ENCODE assay signal across 12 cellular contexts in the genomic region with DNA sequence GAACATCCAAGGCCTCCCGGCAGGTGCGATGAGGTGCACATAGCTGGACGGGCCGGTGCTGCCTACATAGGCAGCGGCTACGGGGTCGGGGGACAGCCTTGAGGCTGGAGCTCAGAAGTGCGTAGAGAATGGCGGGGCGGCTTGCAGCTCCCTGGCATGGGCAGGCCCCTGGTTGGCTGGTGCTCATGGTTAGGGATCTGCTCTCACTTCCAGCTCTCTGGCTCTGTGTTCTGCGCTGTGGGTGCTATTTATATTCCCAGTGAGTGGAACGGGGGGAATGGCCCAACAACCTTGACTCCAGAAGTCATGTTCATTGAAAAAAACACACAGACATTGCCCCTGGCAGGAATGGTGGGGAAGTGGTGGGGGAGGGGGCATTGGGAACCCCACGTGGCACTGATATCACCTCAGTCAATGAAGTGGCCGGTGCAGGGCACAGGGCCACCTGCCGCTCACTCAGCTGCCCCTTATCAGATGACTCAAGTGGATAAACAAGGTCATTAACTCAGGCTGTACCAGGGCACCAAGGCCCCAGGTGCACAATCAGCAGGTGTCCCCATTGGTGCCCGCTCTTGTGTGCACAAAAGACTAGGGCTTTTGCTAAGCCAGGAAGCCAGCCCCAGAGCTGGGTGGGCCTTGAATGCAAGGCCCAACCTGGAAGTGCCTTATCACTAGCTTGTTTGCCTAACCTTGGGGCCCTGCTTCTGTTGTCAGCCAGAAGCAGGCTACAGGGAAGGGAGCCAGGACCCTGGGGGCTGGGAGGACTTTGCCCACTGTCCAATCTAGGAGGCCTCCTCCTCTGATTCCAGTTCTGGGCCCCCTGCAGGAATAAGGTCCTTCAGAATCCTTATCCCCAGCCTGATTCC. TPM values are rescaled to one million over a fixed set of nuclear protein-coding genes. Genes with fewer than 3 reads are reported as not detected.
DNase-seq lines count a peak whose midpoint lies in the region; ATAC-seq and TF ChIP-seq lines count a peak whose summit lies in the region.
"Had no signal": no experiment of that assay in that cellular context is flagged by ENCODE, and none has a peak within 500 bp of the region (broad histone marks: within the 10 kb centered on the region; RNA-seq: fewer than 3 reads in every experiment).

A gene with protein sequence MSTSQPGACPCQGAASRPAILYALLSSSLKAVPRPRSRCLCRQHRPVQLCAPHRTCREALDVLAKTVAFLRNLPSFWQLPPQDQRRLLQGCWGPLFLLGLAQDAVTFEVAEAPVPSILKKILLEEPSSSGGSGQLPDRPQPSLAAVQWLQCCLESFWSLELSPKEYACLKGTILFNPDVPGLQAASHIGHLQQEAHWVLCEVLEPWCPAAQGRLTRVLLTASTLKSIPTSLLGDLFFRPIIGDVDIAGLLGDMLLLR (minus strand): TSS at position 222 of the 866 bp plus-strand sequence. CDS start 35 bp downstream, at position 187.

- H3K27me3 ChIP-seq in stomach, result no peaks in the 10 kb centered on the region

- TF ChIP-seq EP300 in stomach (IDR thresholded peaks at IDR 0.05), result no peak

- ATAC-seq in left ventricle myocardium superior (peak; percentile 88), HG02623 (IDR thresholded peaks at IDR 0.05; ENCODE audit: unreplicated experiment) (no peak), GM19463 (IDR thresholded peaks at IDR 0.05; ENCODE audit: unreplicated experiment) (no peak)
- ATAC-seq: natural killer cell treated with Interleukin-12 subunit alpha and Interleukin-12 subunit beta and Interleukin-15 and Interleukin-18, amount 100 ng/mL, for 72 hours had no signal

- H3K4me1 ChIP-seq in stomach, result peaks cover 25 to 36% (median 32%) of the 10 kb centered on the region in 4 donors

- H3K36me3 ChIP-seq in stomach, result no peaks in the 10 kb centered on the region

- TF ChIP-seq POLR2A in stomach (IDR thresholded peaks at IDR 0.05), result peak in 2 of 4 donors; percentile 60 to 74

- TF ChIP-seq CTCF in stomach (IDR thresholded peaks at IDR 0.05), result no peak

- peak within 1 kb of the TSS; percentile 32 to 45 (median 41) for H3K4me3 ChIP-seq in stomach

- H3K9me3 ChIP-seq in stomach, result no peaks in the 10 kb centered on the region

- WGBS in stomach, 5 donors, result 21 to 56% (median 34%) methylated on average over 4 to 16 of the region's 16 CpGs

- intact Hi-C loops in left ventricle myocardium superior (cut with micrococcal nuclease), result no loop called here
- intact Hi-C loops in stomach (cut with DNase I; ENCODE audit: low total_unique reads), result no loop called here

- peak within 1 kb of the TSS; percentile 83 to 93 (median 89) for H3K27ac ChIP-seq in stomach

- DNase-seq in NCI-H1092 (lab: John Stamatoyannopoulos, UW) (peak; percentile 99), NCI-H748 treated with DMSO at 0.1 percent for 48 hours (lab: John Stamatoyannopoulos, UW) (peak; percentile 69), left ventricle myocardium superior (peak; percentile 78), stomach (peak; percentile 96), T-helper 1 cell (no peak), anterior cingulate cortex (lab: John Stamatoyannopoulos, UW) (no peak)
- DNase-seq: activated T-cell treated with anti-CD3 and anti-CD28 coated beads, Interleukin-2, amount 50 U/mL, for 48 hours; foreskin melanocyte had no signal

RNA-seq across cellular contexts. Expression of the gene that starts here (rescaled TPM):
- total RNA-seq in left ventricle myocardium superior (5.3 TPM), stomach (10 to 100 TPM in 2 of 5 donors, 1 to 10 TPM in 1, not detected in 2; 8.3 to 31.2 (median 21.7) TPM)
- polyA plus RNA-seq in stomach, result 10 to 100 TPM; 10.7 to 63.3 (median 39.1) TPM
- total RNA-seq: natural killer cell treated with Interleukin-12 subunit alpha and Interleukin-12 subunit beta and Interleukin-15 and Interleukin-18, amount 100 ng/mL, for 72 hours; T-helper 2 cell treated with Interferon-gamma antibody and Interleukin-4, amounts not matched to agents 100 ng/mL and 5 ng/mL, for 36 hours had no signal

Comparison
In these comparisons a context has a peak if more than half of its experiments do, and no peak if none do; other contexts are left out.
1. DNase-seq: peak in NCI-H1092 (single experiment), NCI-H748 treated with DMSO at 0.1 percent for 48 hours (single experiment), left ventricle myocardium superior (single experiment) and stomach (single experiment); none in T-helper 1 cell (0 of 5) and anterior cingulate cortex (0 of 58).